In genomic region chr4:1291091-1291490, GRCh38 we compare ENCODE assay signal across 8 cellular contexts. TPM values are rescaled to one million over a fixed set of nuclear protein-coding genes. Genes with fewer than 3 reads are reported as not detected.
DNase-seq lines count a peak whose midpoint lies in the region; ATAC-seq and TF ChIP-seq lines count a peak whose summit lies in the region.

No MANE protein-coding gene starts in this region.

- peak overlapping the region; percentile 80 for H3K27ac ChIP-seq in CD8-positive, alpha-beta memory T cell (ENCODE audit: low read depth, low read length)
- peak overlapping the region; percentile 73 for H3K27ac ChIP-seq in osteoblast (ENCODE audit: low read depth, low read length)

- peaks cover 35 to 56% (median 51%) of the 10 kb centered on the region in 3 donors for H3K4me1 Mint-ChIP-seq in CD8-positive, alpha-beta memory T cell

- H3K27me3 Mint-ChIP-seq in CD8-positive, alpha-beta memory T cell, result peaks cover 0 to 4% of the 10 kb centered on the region in 2 donors

- H3K4me3 ChIP-seq in CD8-positive, alpha-beta memory T cell (ENCODE audit: low read length), result peak overlapping the region; percentile 88
- peak overlapping the region; percentile 84 for H3K4me3 ChIP-seq in endocrine pancreas (ENCODE audit: control insufficient read depth, insufficient read depth, low read length)
- H3K4me3 ChIP-seq in osteoblast (ENCODE audit: insufficient read depth, low read length), result peak overlapping the region; percentile 83

- H3K79me2 ChIP-seq in osteoblast (ENCODE audit: insufficient read depth, low read length), result peaks cover 60% of the 10 kb centered on the region

- POLR2A ChIA-PET in CD8-positive, alpha-beta memory T cell (lab: Charles Lee), result interaction anchor here (2.3 to 2.4 kb wide), 2 partner anchors 19 to 42 kb away, joined by 11 to 15 read pairs; partner anchors contain the start of gene CTBP1

- peaks cover 40% of the 10 kb centered on the region for H4K20me1 ChIP-seq in osteoblast (ENCODE audit: insufficient read depth, low read length)

- ATAC-seq in GM19328 (IDR thresholded peaks at IDR 0.05; ENCODE audit: unreplicated experiment), result no peak

- peak overlapping the region; percentile 91 to 98 (median 95) for H3K27ac Mint-ChIP-seq in CD8-positive, alpha-beta memory T cell

- no peak for TF ChIP-seq CTCF in osteoblast (IDR thresholded peaks at IDR 0.05; ENCODE audit: extremely low read depth, low read depth, low read length)

- no peaks in the 10 kb centered on the region for H3K9me3 ChIP-seq in CD8-positive, alpha-beta memory T cell (ENCODE audit: low read length)
- H3K9me3 ChIP-seq in endocrine pancreas (ENCODE audit: control insufficient read depth, low read length), result no peaks in the 10 kb centered on the region
- H3K9me3 ChIP-seq in osteoblast (ENCODE audit: low read depth, low read length), result no peaks in the 10 kb centered on the region

- peak overlapping the region; percentile 88 for H3K9ac ChIP-seq in endocrine pancreas (ENCODE audit: control insufficient read depth, insufficient read depth, low read length)

- peak overlapping the region; percentile 89 to 99 (median 92) for H3K4me3 Mint-ChIP-seq in CD8-positive, alpha-beta memory T cell

- no peaks in the 10 kb centered on the region for H3K9me3 Mint-ChIP-seq in CD8-positive, alpha-beta memory T cell

- CTCF ChIA-PET in CD8-positive, alpha-beta memory T cell (lab: Charles Lee), result interaction anchor here (1.6 kb wide), 1 partner anchor 315 kb away, joined by 5 read pairs; no protein-coding TSS in a partner anchor

- peak overlapping the region; percentile 95 for H3K4me2 ChIP-seq in osteoblast (ENCODE audit: insufficient read depth, low read length)

- peaks cover 45% of the 10 kb centered on the region for H3K4me1 ChIP-seq in CD8-positive, alpha-beta memory T cell (ENCODE audit: insufficient read depth, low read length)
- no peaks in the 10 kb centered on the region for H3K4me1 ChIP-seq in endocrine pancreas (ENCODE audit: control insufficient read depth, insufficient read depth, low read length)
- peaks cover 32% of the 10 kb centered on the region for H3K4me1 ChIP-seq in osteoblast (ENCODE audit: insufficient read depth, low read length)

- H3K36me3 ChIP-seq in CD8-positive, alpha-beta memory T cell (ENCODE audit: insufficient read depth, low read length), result no peaks in the 10 kb centered on the region
- H3K36me3 ChIP-seq in endocrine pancreas (ENCODE audit: control insufficient read depth, insufficient read depth, low read length) (no peaks in the 10 kb centered on the region), osteoblast (ENCODE audit: insufficient read depth, low read length) (peaks cover 7% of the 10 kb centered on the region)

- no peak for DNase-seq in CD8-positive, alpha-beta memory T cell
- DNase-seq in NCI-H146 treated with DMSO at 0.1 percent for 48 hours (lab: John Stamatoyannopoulos, UW; ENCODE audit: unreplicated experiment) (peak; percentile 28), osteoblast (ENCODE audit: insufficient read length, low spot score, missing footprints) (no peak), ecto neural progenitor cell (ENCODE audit: low spot score) (no peak), NCI-H2107 (lab: John Stamatoyannopoulos, UW) (no peak), SW 1271 (lab: John Stamatoyannopoulos, UW) (no peak)

- no peak overlapping the region for H2AFZ ChIP-seq in osteoblast (ENCODE audit: low read length)

- no peaks in the 10 kb centered on the region for H3K27me3 ChIP-seq in CD8-positive, alpha-beta memory T cell (ENCODE audit: insufficient read depth, low read length, poor library complexity, severe bottlenecking)
- H3K27me3 ChIP-seq in endocrine pancreas (ENCODE audit: control insufficient read depth, insufficient read depth, low read length) (no peaks in the 10 kb centered on the region), osteoblast (ENCODE audit: insufficient read depth, low read length) (no peaks in the 10 kb centered on the region)

- H3K36me3 Mint-ChIP-seq in CD8-positive, alpha-beta memory T cell, result peaks cover 0 to 15% (median 0%) of the 10 kb centered on the region in 3 donors

RNA-seq across cellular contexts. Expression of gene MAEA, which starts 1.4 kb away (rescaled TPM):
- total RNA-seq in CD8-positive, alpha-beta memory T cell, result 10 to 100 TPM; 59.4 to 63.8 TPM
- polyA plus RNA-seq in CD8-positive, alpha-beta memory T cell, result 75.3 TPM
- 55.7 and 70.6 TPM in 2 replicates for total RNA-seq in osteoblast

RNA-seq across cellular contexts. Expression of gene CTBP1, which starts 42.2 kb away (rescaled TPM):
- 100 to 1,000 TPM; 139 to 149 TPM for total RNA-seq in CD8-positive, alpha-beta memory T cell
- 88.1 TPM for polyA plus RNA-seq in CD8-positive, alpha-beta memory T cell
- 246 and 262 TPM in 2 replicates for total RNA-seq in osteoblast

RNA-seq across cellular contexts. Expression of gene UVSSA, which starts 55.9 kb away (rescaled TPM):
- total RNA-seq in CD8-positive, alpha-beta memory T cell, result 10 to 100 TPM; 16.8 to 19.0 TPM
- 6.9 TPM for polyA plus RNA-seq in CD8-positive, alpha-beta memory T cell
- 12.7 and 14.8 TPM in 2 replicates for total RNA-seq in osteoblast
